ENCODE assay signal across 1 cellular context in genomic region chr14:103628221-103628683, GRCh38.
TF ChIP-seq lines count a peak whose summit lies in the region.

No MANE protein-coding gene starts in this region.

TF ChIP-seq in GM12878, 131 proteins besides CTCF, POLR2A, EP300 and RAD21 (continued from another document):
- TF ChIP-seq ZNF592 (IDR thresholded peaks at IDR 0.05) (no peak), ZNF622 (IDR thresholded peaks at IDR 0.05) (no peak), MEF2A (IDR thresholded peaks at IDR 0.05; ENCODE audit: insufficient read depth, low read depth, low read length) (no peak), PAX5 (IDR thresholded peaks at IDR 0.05; ENCODE audit: borderline replicate concordance, low read depth, low read length) (peak; percentile 64; the same call in 1 of the 2 replicates), CEBPZ (IDR thresholded peaks at IDR 0.05; ENCODE audit: low read depth, low read length) (no peak), NR2C1 (IDR thresholded peaks at IDR 0.05) (peak; percentile 22; the same call in 1 of the 2 replicates), BACH1 (IDR thresholded peaks at IDR 0.05; ENCODE audit: borderline replicate concordance) (peak; percentile 94), TARDBP (IDR thresholded peaks at IDR 0.05; ENCODE audit: borderline replicate concordance) (no peak), RB1 (IDR thresholded peaks at IDR 0.05; ENCODE audit: borderline replicate concordance) (no peak), EED (IDR thresholded peaks at IDR 0.05; ENCODE audit: low read depth) (peak; percentile 7; the same call in 1 of the 2 replicates)
